Comparison of ENCODE assay signal across 27 cellular contexts in the genomic region with DNA sequence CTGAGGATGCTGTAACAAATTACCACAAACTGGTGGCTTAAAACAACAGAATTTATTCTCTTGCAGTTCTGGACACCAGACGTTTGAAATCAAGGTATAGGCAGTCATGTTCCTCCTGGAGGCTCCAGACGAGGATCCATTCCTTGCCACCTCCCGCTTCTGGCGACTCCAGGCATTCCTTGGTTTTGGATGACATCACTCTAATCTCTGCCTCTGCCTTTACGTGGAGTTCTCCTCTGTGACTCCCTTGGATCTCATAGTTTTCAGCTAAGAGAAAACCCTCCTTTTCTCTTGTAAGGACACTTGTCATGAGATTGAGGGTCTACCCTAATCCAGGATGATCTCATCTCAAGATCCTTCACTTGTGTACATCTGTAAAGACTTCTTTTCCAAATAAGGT. TPM values are rescaled to one million over a fixed set of nuclear protein-coding genes. Genes with fewer than 3 reads are reported as not detected.
A peak's percentile ranks its signal among the peaks of the same experiment; 100 is the strongest.
DNase-seq lines count a peak whose midpoint lies in the region; ATAC-seq, FAIRE-seq and TF ChIP-seq lines count a peak whose summit lies in the region.
"Had no signal": no experiment of that assay in that cellular context is flagged by ENCODE, and none has a peak within 500 bp of the region (broad histone marks: within the 10 kb centered on the region; RNA-seq: fewer than 3 reads in every experiment).

No MANE protein-coding gene starts in this region.

- H3K9me3 ChIP-seq in HepG2 (ENCODE audit: low read length) = no peaks in the 10 kb centered on the region
- no peaks in the 10 kb centered on the region for H3K9me3 ChIP-seq in right lobe of liver
- H3K9me3 ChIP-seq in HEK293 (ENCODE audit: control insufficient read depth, insufficient read depth, low read depth, low read length) = no peaks in the 10 kb centered on the region
- H3K9me3 ChIP-seq in right cardiac atrium (ENCODE audit: control insufficient read depth, low read length) = no peaks in the 10 kb centered on the region
- H3K9me3 ChIP-seq: BE2C, HAP-1 had no signal

- H3K9ac ChIP-seq in HepG2 (ENCODE audit: insufficient read depth, low read depth, low read length) = no peak overlapping the region
- H3K9ac ChIP-seq: BLaER1 treated with 17β-estradiol and CSF1 and Interleukin-3, amounts not matched to agents 10 nM and 100 nM had no signal

- DNase-seq in HepG2 (ENCODE audit: low spot score) (no peak), right lobe of liver (no peak), glutamatergic neuron (no peak), omental fat pad (ENCODE audit: low spot score) (no peak), right cardiac atrium (no peak), MCF 10A (ENCODE audit: unreplicated experiment) (no peak)
- DNase-seq: AML-193; BE2C; Calu3; CD4-positive, alpha-beta memory T cell; COR-L47; DMS53; DMS79 treated with DMSO at 0.1 percent for 48 hours; GF-D8 had no signal

- FAIRE-seq in HepG2 (lab: Jason Lieb, UNC) = no peak
- FAIRE-seq: A204.1, GM12891, GM18507 had no signal

- TF ChIP-seq POLR2A in HepG2 (IDR thresholded peaks at IDR 0.05; ENCODE audit: insufficient read depth in 1 of 2, low read depth in 2 of 2, low read length in 2 of 2) (no peak), right lobe of liver (IDR thresholded peaks at IDR 0.05) (no peak)

- no peaks in the 10 kb centered on the region for H4K20me1 ChIP-seq in HepG2 (ENCODE audit: insufficient read depth, low read length)
- H4K20me1 ChIP-seq: BLaER1 treated with 17β-estradiol and CSF1 and Interleukin-3, amounts not matched to agents 10 nM and 100 nM had no signal

- H3K36me3 Mint-ChIP-seq in glutamatergic neuron (ENCODE audit: unreplicated experiment) (no peaks in the 10 kb centered on the region), MCF 10A (ENCODE audit: insufficient read depth, unreplicated experiment) (no peaks in the 10 kb centered on the region)
- H3K36me3 Mint-ChIP-seq: CD14-positive monocyte; CD4-positive, alpha-beta memory T cell had no signal

- H3K27ac Mint-ChIP-seq in glutamatergic neuron (ENCODE audit: unreplicated experiment) = peak overlapping the region; percentile 1
- no peak overlapping the region for H3K27ac Mint-ChIP-seq in MCF 10A (ENCODE audit: low read depth, unreplicated experiment)
- H3K27ac Mint-ChIP-seq: GM23338 had no signal

- in situ Hi-C loops in HepG2 (cut with HindIII; ENCODE audit: extremely low pct_ligation_motif_present, low pct_unique_long_range_greater_than_20kb) = loop anchor here (25.0 kb wide), 1 partner anchor 668 kb away; no protein-coding TSS in a partner anchor

- CTCF ChIA-PET in HepG2 (lab: Yijun Ruan, JAX; ENCODE audit: low intra/inter-chr PET ratio, low total read pairs) (no interaction called here), HEK293 (lab: Yijun Ruan, JAX) (interaction anchor here (0.7 kb wide), 1 partner anchor 590 kb away, joined by 3 read pairs; no protein-coding TSS in a partner anchor), MCF 10A (lab: Yijun Ruan, JAX) (no interaction called here)

- no peaks in the 10 kb centered on the region for H3K36me3 ChIP-seq in HepG2 (replicated peaks in 1 of 2; ENCODE audit: control insufficient read depth in 1 of 2, insufficient read depth in 2 of 2, low read length in 2 of 2)
- H3K36me3 ChIP-seq in right lobe of liver = no peaks in the 10 kb centered on the region
- H3K36me3 ChIP-seq in HEK293 (ENCODE audit: control insufficient read depth in 2 of 2, insufficient read depth in 1 of 2, low read length in 2 of 2) = no peaks in the 10 kb centered on the region
- H3K36me3 ChIP-seq: BE2C; BLaER1 treated with 17β-estradiol and CSF1 and Interleukin-3, amounts not matched to agents 10 nM and 100 nM; HAP-1 had no signal

- H3K4me3 ChIP-seq in HepG2 (replicated peaks in 1 of 3; ENCODE audit: insufficient read depth in 1 of 3, low read depth in 2 of 3, low read length in 3 of 3) = no peak overlapping the region
- H3K4me3 ChIP-seq in right lobe of liver = no peak overlapping the region
- H3K4me3 ChIP-seq in HEK293 (ENCODE audit: low read depth, low read length) = no peak overlapping the region
- no peak overlapping the region for H3K4me3 ChIP-seq in right cardiac atrium (ENCODE audit: low read length)
- H3K4me3 ChIP-seq: BLaER1 treated with 17β-estradiol and CSF1 and Interleukin-3, amounts not matched to agents 10 nM and 100 nM; GM23338; HAP-1 had no signal

- intact Hi-C loops in HepG2 (cut with micrococcal nuclease; ENCODE audit: unreplicated experiment) (no loop called here), right lobe of liver (cut with DNase I) (no loop called here), right cardiac atrium (cut with DNase I) (no loop called here), MCF 10A (cut with micrococcal nuclease) (no loop called here)

- peaks cover 0 to 23% of the 10 kb centered on the region in 2 experiments; a peak in 3 of 5 replicates for H3K27me3 ChIP-seq in HepG2 (ENCODE audit: control insufficient read depth in 1 of 2, insufficient read depth in 2 of 2, low read length in 2 of 2)
- no peaks in the 10 kb centered on the region for H3K27me3 ChIP-seq in right lobe of liver
- peaks cover 2% of the 10 kb centered on the region for H3K27me3 ChIP-seq in right cardiac atrium (ENCODE audit: control insufficient read depth, insufficient read depth)
- H3K27me3 ChIP-seq: BE2C; BLaER1 treated with 17β-estradiol and CSF1 and Interleukin-3, amounts not matched to agents 10 nM and 100 nM had no signal

- H3K27ac ChIP-seq in HepG2 (ENCODE audit: extremely low read length, insufficient read depth, low read length) = no peak overlapping the region
- H3K27ac ChIP-seq in right lobe of liver = no peak overlapping the region
- no peak overlapping the region for H3K27ac ChIP-seq in HEK293 (ENCODE audit: extremely low read depth, low read depth, low read length)
- no peak overlapping the region for H3K27ac ChIP-seq in right cardiac atrium (ENCODE audit: low read length)
- H3K27ac ChIP-seq: 22Rv1; BLaER1 treated with 17β-estradiol and CSF1 and Interleukin-3, amounts not matched to agents 10 nM and 100 nM had no signal

- no peak overlapping the region for H3K4me2 ChIP-seq in HepG2 (ENCODE audit: low read depth, low read length)
- H3K4me2 ChIP-seq: BLaER1 treated with 17β-estradiol and CSF1 and Interleukin-3, amounts not matched to agents 10 nM and 100 nM; GM23338 had no signal

- TF ChIP-seq RAD21 in HepG2 (CRISPR knock-in tag; IDR thresholded peaks at IDR 0.05) = no peak

- POLR2A ChIA-PET in HepG2 (lab: Yijun Ruan, JAX) (interaction anchor here (1.2 kb wide), 1 partner anchor 31 kb away, joined by 4 read pairs; a partner anchor contains a TSS), HEK293 (lab: Yijun Ruan, JAX) (no interaction called here), MCF 10A (lab: Yijun Ruan, JAX) (no interaction called here)

- H2AFZ ChIP-seq in HepG2 (ENCODE audit: low read length) = no peak overlapping the region
- H2AFZ ChIP-seq: GM23338 had no signal

- H3K4me1 Mint-ChIP-seq in glutamatergic neuron (ENCODE audit: low read depth, unreplicated experiment) (peaks cover 8% of the 10 kb centered on the region), MCF 10A (ENCODE audit: insufficient read depth, unreplicated experiment) (peaks cover 6% of the 10 kb centered on the region)
- H3K4me1 Mint-ChIP-seq: CD14-positive monocyte had no signal

- TF ChIP-seq CTCF in HepG2 (CRISPR knock-in tag; IDR thresholded peaks at IDR 0.05) (no peak), right lobe of liver (IDR thresholded peaks at IDR 0.05) (no peak), HEK293 (tag by site-specific recombination; IDR thresholded peaks at IDR 0.05) (no peak), glutamatergic neuron (IDR thresholded peaks at IDR 0.05; ENCODE audit: partially characterized antibody, unreplicated experiment) (no peak), omental fat pad (IDR thresholded peaks at IDR 0.05) (no peak), MCF 10A (IDR thresholded peaks at IDR 0.05; ENCODE audit: unreplicated experiment) (no peak)

- no peak for ATAC-seq in HepG2
- no peak for ATAC-seq in right lobe of liver
- no peak for ATAC-seq in omental fat pad (ENCODE audit: low FRiP score)
- ATAC-seq in right cardiac atrium = no peak
- ATAC-seq: GM23338 had no signal

- H3K79me2 ChIP-seq in HepG2 (ENCODE audit: insufficient read depth, low read length) = no peaks in the 10 kb centered on the region

- WGBS in HepG2 (ENCODE audit: low lambda C conversion rate) = 31% methylated on average over 5 of the region's 5 CpGs
- WGBS in right lobe of liver (ENCODE audit: insufficient coverage, low coverage, low lambda C conversion rate, missing lambda C conversion rate) = 78% methylated on average over 5 of the region's 5 CpGs
- WGBS in right cardiac atrium = 62% methylated on average over 5 of the region's 5 CpGs

- no TSS peak for BruUV-seq in HepG2 (replicated peaks; lab: Mats Ljungman, UMichigan)
- BruUV-seq in MCF 10A (replicated peaks; lab: Mats Ljungman, UMichigan) = no TSS peak

- peaks cover 2% of the 10 kb centered on the region for H3K27me3 Mint-ChIP-seq in glutamatergic neuron (ENCODE audit: unreplicated experiment)
- H3K27me3 Mint-ChIP-seq in MCF 10A (ENCODE audit: insufficient read depth, unreplicated experiment) = no peaks in the 10 kb centered on the region
- H3K27me3 Mint-ChIP-seq: CD4-positive, alpha-beta memory T cell had no signal

- no peak for TF ChIP-seq EP300 in HepG2 (IDR thresholded peaks at IDR 0.05; ENCODE audit: low read depth in 2 of 2, low read length in 2 of 2)
- TF ChIP-seq EP300 in HepG2 (CRISPR knock-in tag; IDR thresholded peaks at IDR 0.05; ENCODE audit: borderline replicate concordance) = no peak

- H3K9me3 Mint-ChIP-seq in glutamatergic neuron (ENCODE audit: unreplicated experiment) (peaks cover 5% of the 10 kb centered on the region), MCF 10A (ENCODE audit: unreplicated experiment) (peaks cover 4% of the 10 kb centered on the region)
- H3K9me3 Mint-ChIP-seq: GM23338 had no signal

- H3K4me3 Mint-ChIP-seq in glutamatergic neuron (ENCODE audit: unreplicated experiment) (no peak overlapping the region), MCF 10A (ENCODE audit: unreplicated experiment) (no peak overlapping the region)
- H3K4me3 Mint-ChIP-seq: CD14-positive monocyte; CD4-positive, alpha-beta memory T cell; GM23338 had no signal

- H3K4me1 ChIP-seq in HepG2 (ENCODE audit: insufficient read depth, low read length) (no peaks in the 10 kb centered on the region), right lobe of liver (no peaks in the 10 kb centered on the region), HEK293 (ENCODE audit: control insufficient read depth, insufficient read depth, low read length) (no peaks in the 10 kb centered on the region), right cardiac atrium (ENCODE audit: control insufficient read depth, insufficient read depth, low read length) (no peaks in the 10 kb centered on the region)
- H3K4me1 ChIP-seq: BE2C; BLaER1 treated with 17β-estradiol and CSF1 and Interleukin-3, amounts not matched to agents 10 nM and 100 nM; HAP-1 had no signal

RNA-seq across cellular contexts. Expression of a gene that starts 31.4 kb away (rescaled TPM):
- total RNA-seq in HepG2 (2016; rRNA removed; fragmentation: Illumina TruSeq; extraction: Trizol) (35.3 and 39.5 TPM in 2 replicates), right lobe of liver (10 to 100 TPM; 22.5 to 36.6 (median 28.2) TPM), glutamatergic neuron (ENCODE audit: unreplicated experiment) (2.4 TPM), omental fat pad (1 to 10 TPM; 1.3 to 5.8 (median 4.8) TPM), right cardiac atrium (1 to 10 TPM; 1.1 to 2.6 (median 2.1) TPM), MCF 10A (2022) (3.4 and 3.8 TPM in 2 replicates)
- 5.0 and 5.5 TPM in 2 replicates for total RNA-seq in HepG2 (2016; cell fraction: cytosol; rRNA removed; fragmentation: Illumina TruSeq; extraction: Trizol; ENCODE audit: low read depth)
- 33.5 and 37.1 TPM in 2 replicates for total RNA-seq in HepG2 (2016; cell fraction: insoluble cytoplasmic fraction; rRNA removed; fragmentation: Illumina TruSeq; extraction: Trizol)
- total RNA-seq in HepG2 (2016; cell fraction: membrane; rRNA removed; fragmentation: Illumina TruSeq; extraction: Trizol) = 21.9 and 24.5 TPM in 2 replicates
- total RNA-seq in HepG2 (2016; cell fraction: nucleus; rRNA removed; fragmentation: Illumina TruSeq; extraction: Trizol) = 34.7 and 37.1 TPM in 2 replicates
- polyA plus RNA-seq in HepG2 (2011; rRNA removed) (14.6 and 15.7 TPM in 2 replicates), right cardiac atrium (0.93 TPM)
- polyA plus RNA-seq in HepG2 (2011; cell fraction: cytosol; rRNA removed) = 10.2 and 10.4 TPM in 2 replicates
- polyA plus RNA-seq in HepG2 (2011; cell fraction: nucleus; rRNA removed) = 16.6 and 20.5 TPM in 2 replicates
- 15.3 and 18.6 TPM in 2 replicates for polyA plus RNA-seq in HepG2 (2012)
- 1.9 and 2.3 TPM in 2 replicates for polyA plus RNA-seq in HepG2 (2016; cell fraction: cytosol; fragmentation: Illumina TruSeq; extraction: Trizol; ENCODE audit: low read depth)
- polyA plus RNA-seq in HepG2 (2016; cell fraction: insoluble cytoplasmic fraction; fragmentation: Illumina TruSeq; extraction: Trizol; ENCODE audit: low read depth) = 19.7 and 21.9 TPM in 2 replicates
- polyA plus RNA-seq in HepG2 (2016; cell fraction: membrane; fragmentation: Illumina TruSeq; extraction: Trizol; ENCODE audit: low read depth) = 7.2 and 7.3 TPM in 2 replicates
- polyA plus RNA-seq in HepG2 (2016; cell fraction: nucleus; fragmentation: Illumina TruSeq; extraction: Trizol; ENCODE audit: insufficient read depth, low read depth) = 39.2 and 41.9 TPM in 2 replicates
- polyA minus RNA-seq in HepG2 (2011; rRNA and poly(A)+ RNA removed; ENCODE audit: low replicate concordance) = 67.6 TPM in 1 of 2 replicates, not detected in the other
- 34.2 and 35.7 TPM in 2 replicates for polyA minus RNA-seq in HepG2 (2011; cell fraction: cytosol; rRNA and poly(A)+ RNA removed)
- 25.6 and 26.4 TPM in 2 replicates for polyA minus RNA-seq in HepG2 (2011; cell fraction: nucleus; rRNA and poly(A)+ RNA removed)

RNA-seq across cellular contexts. Expression of a gene that starts 32.8 kb away (rescaled TPM):
- total RNA-seq in HepG2 (2016; rRNA removed; fragmentation: Illumina TruSeq; extraction: Trizol) (not detected in 2 replicates), right lobe of liver (not detected), glutamatergic neuron (ENCODE audit: unreplicated experiment) (not detected), omental fat pad (not detected), right cardiac atrium (not detected), MCF 10A (2022) (not detected in 2 replicates)
- total RNA-seq in HepG2 (2016; cell fraction: cytosol; rRNA removed; fragmentation: Illumina TruSeq; extraction: Trizol; ENCODE audit: low read depth) = not detected in 2 replicates
- not detected in 2 replicates for total RNA-seq in HepG2 (2016; cell fraction: insoluble cytoplasmic fraction; rRNA removed; fragmentation: Illumina TruSeq; extraction: Trizol)
- total RNA-seq in HepG2 (2016; cell fraction: membrane; rRNA removed; fragmentation: Illumina TruSeq; extraction: Trizol) = not detected in 2 replicates
- not detected in 2 replicates for total RNA-seq in HepG2 (2016; cell fraction: nucleus; rRNA removed; fragmentation: Illumina TruSeq; extraction: Trizol)
- polyA plus RNA-seq in HepG2 (2011; rRNA removed) (not detected in 2 replicates), right cardiac atrium (not detected)
- not detected in 2 replicates for polyA plus RNA-seq in HepG2 (2011; cell fraction: cytosol; rRNA removed)
- not detected in 2 replicates for polyA plus RNA-seq in HepG2 (2011; cell fraction: nucleus; rRNA removed)
- polyA plus RNA-seq in HepG2 (2012) = 0.27 TPM in 1 of 2 replicates, not detected in the other
- polyA plus RNA-seq in HepG2 (2016; cell fraction: cytosol; fragmentation: Illumina TruSeq; extraction: Trizol; ENCODE audit: low read depth) = not detected in 2 replicates
- polyA plus RNA-seq in HepG2 (2016; cell fraction: insoluble cytoplasmic fraction; fragmentation: Illumina TruSeq; extraction: Trizol; ENCODE audit: low read depth) = not detected in 2 replicates
- not detected in 2 replicates for polyA plus RNA-seq in HepG2 (2016; cell fraction: membrane; fragmentation: Illumina TruSeq; extraction: Trizol; ENCODE audit: low read depth)
- polyA plus RNA-seq in HepG2 (2016; cell fraction: nucleus; fragmentation: Illumina TruSeq; extraction: Trizol; ENCODE audit: insufficient read depth, low read depth) = not detected in 2 replicates
- not detected in 2 replicates for polyA minus RNA-seq in HepG2 (2011; rRNA and poly(A)+ RNA removed; ENCODE audit: low replicate concordance)
- not detected in 2 replicates for polyA minus RNA-seq in HepG2 (2011; cell fraction: cytosol; rRNA and poly(A)+ RNA removed)
- not detected in 2 replicates for polyA minus RNA-seq in HepG2 (2011; cell fraction: nucleus; rRNA and poly(A)+ RNA removed)
- total RNA-seq: Calu3; CD4-positive, alpha-beta memory T cell; Daoy; G401; GM23338; H4 had no signal
- polyA plus RNA-seq: AG04450; CD14-positive monocyte; CD4-positive, alpha-beta memory T cell had no signal
